ENCODE assay signal across 22 cellular contexts in the genomic region with DNA sequence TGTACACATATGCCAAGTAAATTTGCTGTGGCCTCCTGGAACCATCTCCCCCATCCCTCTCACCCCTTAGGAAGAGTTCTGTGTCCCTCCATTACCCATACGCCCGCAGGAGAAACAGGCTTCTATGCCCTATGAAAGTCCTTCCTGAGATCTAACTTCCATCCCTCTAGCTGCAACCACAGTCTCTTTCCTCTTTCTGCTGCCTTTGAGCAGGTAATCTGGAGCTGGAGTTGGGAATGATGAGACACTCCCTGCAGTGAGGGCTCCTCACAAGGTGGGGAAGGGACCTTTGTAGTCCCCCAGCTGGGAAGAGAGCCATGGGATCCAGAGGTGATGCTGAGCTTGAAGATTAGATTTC. TPM values are rescaled to one million over a fixed set of nuclear protein-coding genes. Genes with fewer than 3 reads are reported as not detected.
DNase-seq lines count a peak whose midpoint lies in the region; ATAC-seq and TF ChIP-seq lines count a peak whose summit lies in the region.
"Had no signal": no experiment of that assay in that cellular context is flagged by ENCODE, and none has a peak within 500 bp of the region (broad histone marks: within the 10 kb centered on the region; RNA-seq: fewer than 3 reads in every experiment).

No MANE protein-coding gene starts in this region.

- intact Hi-C loops in Calu3 (cut with micrococcal nuclease; ENCODE audit: unreplicated experiment): no loop called here
- intact Hi-C loops in naive thymus-derived CD4-positive, alpha-beta T cell (cut with micrococcal nuclease): no loop called here
- intact Hi-C loops in posterior vena cava (cut with DNase I): loop anchor here in 1 of 2 donors (10.0 kb wide), 1 partner anchor 173 kb away; no protein-coding TSS in a partner anchor
- intact Hi-C loops in activated naive CD4-positive, alpha-beta T cell treated with anti-CD3 and anti-CD28 coated beads for 36 hours (cut with micrococcal nuclease): no loop called here

- ATAC-seq in WTC11 (no peak), HG03045 (IDR thresholded peaks at IDR 0.05; ENCODE audit: unreplicated experiment) (no peak)
- no peak for ATAC-seq in naive thymus-derived CD4-positive, alpha-beta T cell
- ATAC-seq: CD8-positive, alpha-beta T cell had no signal

- H3K36me3 Mint-ChIP-seq in Calu3 (ENCODE audit: insufficient read depth, unreplicated experiment): peaks cover 20% of the 10 kb centered on the region
- H3K36me3 Mint-ChIP-seq in WTC11: peaks cover 13% of the 10 kb centered on the region
- peaks cover 0 to 18% (median 12%) of the 10 kb centered on the region in 5 donors for H3K36me3 Mint-ChIP-seq in naive thymus-derived CD4-positive, alpha-beta T cell
- peaks cover 10% of the 10 kb centered on the region for H3K36me3 Mint-ChIP-seq in activated naive CD4-positive, alpha-beta T cell treated with anti-CD3 and anti-CD28 coated beads for 36 hours (ENCODE audit: low read depth)

- peaks cover 0 to 8% of the 10 kb centered on the region in 2 donors for H3K27me3 ChIP-seq in naive thymus-derived CD4-positive, alpha-beta T cell (ENCODE audit: control insufficient read depth in 2 of 2, insufficient read depth in 2 of 2, low read length in 2 of 2)

- DNase-seq in Calu3 (no peak), WTC11 (ENCODE audit: low spot score) (no peak), posterior vena cava (ENCODE audit: low spot score) (peak; percentile 17), foreskin fibroblast (no peak)
- DNase-seq in naive thymus-derived CD4-positive, alpha-beta T cell: no peak
- no peak for DNase-seq in activated naive CD4-positive, alpha-beta T cell treated with anti-CD3 and anti-CD28 coated beads for 36 hours
- DNase-seq: CD8-positive, alpha-beta T cell; DMS153; NCI-H1105; NCI-H146; NCI-H2029; NCI-H2227 treated with DMSO at 0.1 percent for 48 hours; NCI-H510A; NK-92 treated with Interleukin-12 subunit alpha and Interleukin-12 subunit beta, amount 100 ng/mL, for 24 hours; SHP77 treated with DMSO at 0.1 percent for 48 hours; SW 1271 had no signal

- H3K27ac ChIP-seq in naive thymus-derived CD4-positive, alpha-beta T cell (ENCODE audit: low read depth, low read length): no peak overlapping the region
- H3K27ac ChIP-seq: BLaER1 treated with 17β-estradiol and CSF1 and Interleukin-3, amounts not matched to agents 10 nM and 100 nM; HL-60; KMS-11; RWPE1; SK-N-MC had no signal

- TF ChIP-seq CTCF in Calu3 (IDR thresholded peaks at IDR 0.05; ENCODE audit: unreplicated experiment): no peak
- TF ChIP-seq CTCF in WTC11 (IDR thresholded peaks at IDR 0.05): no peak
- no peak for TF ChIP-seq CTCF in foreskin fibroblast (IDR thresholded peaks at IDR 0.05; ENCODE audit: low read depth, low read length)

- peaks cover 0 to 5% of the 10 kb centered on the region in 2 donors for H3K4me1 ChIP-seq in naive thymus-derived CD4-positive, alpha-beta T cell (ENCODE audit: control insufficient read depth in 2 of 2, insufficient read depth in 2 of 2, low read length in 2 of 2)

- H3K4me3 Mint-ChIP-seq in Calu3 (ENCODE audit: low read depth, unreplicated experiment): no peak overlapping the region
- H3K4me3 Mint-ChIP-seq in WTC11: peak overlapping the region; percentile 22
- H3K4me3 Mint-ChIP-seq in naive thymus-derived CD4-positive, alpha-beta T cell: peak overlapping the region in 7 of 10 donors; percentile 16 to 89 (median 41)
- no peak overlapping the region for H3K4me3 Mint-ChIP-seq in activated naive CD4-positive, alpha-beta T cell treated with anti-CD3 and anti-CD28 coated beads for 36 hours

- POLR2A ChIA-PET in WTC11 (lab: Charles Lee): interaction anchor here (0.9 kb wide), 1 partner anchor 81 kb away, joined by 3 read pairs; a partner anchor contains a TSS
- POLR2A ChIA-PET in naive thymus-derived CD4-positive, alpha-beta T cell (lab: Charles Lee): no interaction called here

- peaks cover 35% of the 10 kb centered on the region for H3K4me1 Mint-ChIP-seq in Calu3 (ENCODE audit: low read depth, unreplicated experiment)
- peaks cover 27% of the 10 kb centered on the region for H3K4me1 Mint-ChIP-seq in WTC11
- H3K4me1 Mint-ChIP-seq in naive thymus-derived CD4-positive, alpha-beta T cell: peaks cover 0 to 18% (median 6%) of the 10 kb centered on the region in 7 donors
- peaks cover 7% of the 10 kb centered on the region for H3K4me1 Mint-ChIP-seq in activated naive CD4-positive, alpha-beta T cell treated with anti-CD3 and anti-CD28 coated beads for 36 hours (ENCODE audit: low read depth)

- H3K4me3 ChIP-seq in naive thymus-derived CD4-positive, alpha-beta T cell (ENCODE audit: low read length): no peak overlapping the region
- H3K4me3 ChIP-seq in foreskin fibroblast (ENCODE audit: low read depth in 1 of 2, low read length in 2 of 2): no peak overlapping the region

- H3K9me3 ChIP-seq in naive thymus-derived CD4-positive, alpha-beta T cell (ENCODE audit: control insufficient read depth in 2 of 3, low read length in 3 of 3): no peaks in the 10 kb centered on the region

- no peaks in the 10 kb centered on the region for H3K36me3 ChIP-seq in naive thymus-derived CD4-positive, alpha-beta T cell (ENCODE audit: control insufficient read depth in 2 of 3, insufficient read depth in 3 of 3, low read length in 3 of 3)

- H3K9me3 Mint-ChIP-seq in Calu3 (ENCODE audit: low read depth, unreplicated experiment) (peaks cover 2% of the 10 kb centered on the region), WTC11 (peaks cover 10% of the 10 kb centered on the region)
- H3K9me3 Mint-ChIP-seq in naive thymus-derived CD4-positive, alpha-beta T cell: peaks cover 0 to 9% (median 4%) of the 10 kb centered on the region in 11 donors
- peaks cover 2% of the 10 kb centered on the region for H3K9me3 Mint-ChIP-seq in activated naive CD4-positive, alpha-beta T cell treated with anti-CD3 and anti-CD28 coated beads for 36 hours
- H3K9me3 Mint-ChIP-seq: CD8-positive, alpha-beta T cell had no signal

- peak overlapping the region; percentile 18 for H3K27ac Mint-ChIP-seq in Calu3 (ENCODE audit: unreplicated experiment)
- no peak overlapping the region for H3K27ac Mint-ChIP-seq in WTC11
- no peak overlapping the region for H3K27ac Mint-ChIP-seq in naive thymus-derived CD4-positive, alpha-beta T cell
- no peak overlapping the region for H3K27ac Mint-ChIP-seq in activated naive CD4-positive, alpha-beta T cell treated with anti-CD3 and anti-CD28 coated beads for 36 hours
- H3K27ac Mint-ChIP-seq: CD8-positive, alpha-beta T cell had no signal

- peaks cover 39% of the 10 kb centered on the region for H3K27me3 Mint-ChIP-seq in Calu3 (ENCODE audit: unreplicated experiment)
- H3K27me3 Mint-ChIP-seq in WTC11 (ENCODE audit: low read depth): peaks cover 49% of the 10 kb centered on the region
- H3K27me3 Mint-ChIP-seq in naive thymus-derived CD4-positive, alpha-beta T cell: peaks cover 14 to 37% (median 30%) of the 10 kb centered on the region in 5 donors
- peaks cover 15% of the 10 kb centered on the region for H3K27me3 Mint-ChIP-seq in activated naive CD4-positive, alpha-beta T cell treated with anti-CD3 and anti-CD28 coated beads for 36 hours (ENCODE audit: low read depth)

- CTCF ChIA-PET in Calu3 (lab: Charles Lee): no interaction called here
- CTCF ChIA-PET in WTC11 (lab: Charles Lee): interaction anchor here (1.8 to 3.7 kb wide), 3 partner anchors 8 to 68 kb away, joined by 15 to 41 read pairs (median 18); no protein-coding TSS in a partner anchor
- CTCF ChIA-PET in naive thymus-derived CD4-positive, alpha-beta T cell (lab: Charles Lee): no interaction called here
- CTCF ChIA-PET in activated naive CD4-positive, alpha-beta T cell treated with anti-CD3 and anti-CD28 coated beads for 36 hours (lab: Charles Lee): interaction anchor here (0.6 to 2.1 kb wide), 2 partner anchors 8 to 167 kb away, joined by 3 to 10 read pairs; no protein-coding TSS in a partner anchor

- BruUV-seq in Calu3 (replicated peaks; lab: Mats Ljungman, UMichigan): no TSS peak

TF ChIP-seq in WTC11, 78 proteins besides CTCF, POLR2A, EP300 and RAD21 (continues in another document):
- TF ChIP-seq, protein P1, sequence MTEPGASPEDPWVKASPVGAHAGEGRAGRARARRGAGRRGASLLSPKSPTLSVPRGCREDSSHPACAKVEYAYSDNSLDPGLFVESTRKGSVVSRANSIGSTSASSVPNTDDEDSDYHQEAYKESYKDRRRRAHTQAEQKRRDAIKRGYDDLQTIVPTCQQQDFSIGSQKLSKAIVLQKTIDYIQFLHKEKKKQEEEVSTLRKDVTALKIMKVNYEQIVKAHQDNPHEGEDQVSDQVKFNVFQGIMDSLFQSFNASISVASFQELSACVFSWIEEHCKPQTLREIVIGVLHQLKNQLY (CRISPR knock-in tag; IDR thresholded peaks at IDR 0.05): no peak
- no peak for TF ChIP-seq ZBTB21 (CRISPR knock-in tag; IDR thresholded peaks at IDR 0.05; ENCODE audit: borderline replicate concordance)
- TF ChIP-seq, protein P2, sequence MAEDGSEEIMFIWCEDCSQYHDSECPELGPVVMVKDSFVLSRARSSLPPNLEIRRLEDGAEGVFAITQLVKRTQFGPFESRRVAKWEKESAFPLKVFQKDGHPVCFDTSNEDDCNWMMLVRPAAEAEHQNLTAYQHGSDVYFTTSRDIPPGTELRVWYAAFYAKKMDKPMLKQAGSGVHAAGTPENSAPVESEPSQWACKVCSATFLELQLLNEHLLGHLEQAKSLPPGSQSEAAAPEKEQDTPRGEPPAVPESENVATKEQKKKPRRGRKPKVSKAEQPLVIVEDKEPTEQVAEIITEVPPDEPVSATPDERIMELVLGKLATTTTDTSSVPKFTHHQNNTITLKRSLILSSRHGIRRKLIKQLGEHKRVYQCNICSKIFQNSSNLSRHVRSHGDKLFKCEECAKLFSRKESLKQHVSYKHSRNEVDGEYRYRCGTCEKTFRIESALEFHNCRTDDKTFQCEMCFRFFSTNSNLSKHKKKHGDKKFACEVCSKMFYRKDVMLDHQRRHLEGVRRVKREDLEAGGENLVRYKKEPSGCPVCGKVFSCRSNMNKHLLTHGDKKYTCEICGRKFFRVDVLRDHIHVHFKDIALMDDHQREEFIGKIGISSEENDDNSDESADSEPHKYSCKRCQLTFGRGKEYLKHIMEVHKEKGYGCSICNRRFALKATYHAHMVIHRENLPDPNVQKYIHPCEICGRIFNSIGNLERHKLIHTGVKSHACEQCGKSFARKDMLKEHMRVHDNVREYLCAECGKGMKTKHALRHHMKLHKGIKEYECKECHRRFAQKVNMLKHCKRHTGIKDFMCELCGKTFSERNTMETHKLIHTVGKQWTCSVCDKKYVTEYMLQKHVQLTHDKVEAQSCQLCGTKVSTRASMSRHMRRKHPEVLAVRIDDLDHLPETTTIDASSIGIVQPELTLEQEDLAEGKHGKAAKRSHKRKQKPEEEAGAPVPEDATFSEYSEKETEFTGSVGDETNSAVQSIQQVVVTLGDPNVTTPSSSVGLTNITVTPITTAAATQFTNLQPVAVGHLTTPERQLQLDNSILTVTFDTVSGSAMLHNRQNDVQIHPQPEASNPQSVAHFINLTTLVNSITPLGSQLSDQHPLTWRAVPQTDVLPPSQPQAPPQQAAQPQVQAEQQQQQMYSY (CRISPR knock-in tag; IDR thresholded peaks at IDR 0.05): no peak

RNA-seq across cellular contexts. Expression of a gene that starts 2.0 kb away (rescaled TPM):
- total RNA-seq in Calu3 (2022) (0.92 and 1.4 TPM in 2 replicates), WTC11 (2021) (3.3 to 4.0 TPM (median 3.6 TPM) in 3 replicates), posterior vena cava (10 to 100 TPM; 10.3 to 11.4 TPM)
- total RNA-seq in naive thymus-derived CD4-positive, alpha-beta T cell: under 1 TPM; 0.13 to 0.97 (median 0.24) TPM
- under 1 TPM in 1 of 2 donors, not detected in 1; 0.10 TPM for polyA plus RNA-seq in naive thymus-derived CD4-positive, alpha-beta T cell
- total RNA-seq in activated naive CD4-positive, alpha-beta T cell treated with anti-CD3 and anti-CD28 coated beads for 36 hours: under 1 TPM; 0.49 to 0.50 TPM

Comparison
In these comparisons a context has a peak if more than half of its experiments do, and no peak if none do; other contexts are left out.
1. H3K4me3 Mint-ChIP-seq: peak in WTC11 (single experiment) and naive thymus-derived CD4-positive, alpha-beta T cell (7 of 10); none in Calu3 (single experiment) and activated naive CD4-positive, alpha-beta T cell treated with anti-CD3 and anti-CD28 coated beads for 36 hours (single experiment).
2. CTCF ChIA-PET loops: an anchor here in WTC11 (1.8 to 3.7 kb wide) and activated naive CD4-positive, alpha-beta T cell treated with anti-CD3 and anti-CD28 coated beads for 36 hours (0.6 to 2.1 kb wide); none called in Calu3 and naive thymus-derived CD4-positive, alpha-beta T cell.